In the genomic region with DNA sequence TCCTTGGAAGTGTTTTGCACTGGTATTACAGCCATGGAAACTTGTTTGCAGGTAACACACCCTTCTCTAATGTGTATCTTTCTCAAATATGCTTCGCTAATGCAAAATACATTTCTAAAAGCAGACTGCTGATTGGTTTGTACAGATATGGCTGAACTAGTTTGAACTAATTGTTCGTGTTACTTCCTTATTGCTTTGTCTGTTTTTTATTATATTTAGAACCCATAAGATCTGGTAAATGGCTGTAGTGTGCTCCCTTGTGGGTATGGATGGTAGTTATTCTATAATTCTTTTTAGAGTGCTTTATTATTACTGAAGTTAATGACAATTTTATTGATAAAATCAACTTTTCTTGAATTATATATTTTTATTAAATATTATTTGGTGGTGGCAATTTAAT, we compare ENCODE assay signal across 1 cellular context.
TF ChIP-seq lines count a peak whose summit lies in the region.

No MANE protein-coding gene starts in this region.

TF ChIP-seq in GM23338, 12 proteins besides CTCF, POLR2A, EP300 and RAD21 (continued from another document):
- TF ChIP-seq, protein P1, sequence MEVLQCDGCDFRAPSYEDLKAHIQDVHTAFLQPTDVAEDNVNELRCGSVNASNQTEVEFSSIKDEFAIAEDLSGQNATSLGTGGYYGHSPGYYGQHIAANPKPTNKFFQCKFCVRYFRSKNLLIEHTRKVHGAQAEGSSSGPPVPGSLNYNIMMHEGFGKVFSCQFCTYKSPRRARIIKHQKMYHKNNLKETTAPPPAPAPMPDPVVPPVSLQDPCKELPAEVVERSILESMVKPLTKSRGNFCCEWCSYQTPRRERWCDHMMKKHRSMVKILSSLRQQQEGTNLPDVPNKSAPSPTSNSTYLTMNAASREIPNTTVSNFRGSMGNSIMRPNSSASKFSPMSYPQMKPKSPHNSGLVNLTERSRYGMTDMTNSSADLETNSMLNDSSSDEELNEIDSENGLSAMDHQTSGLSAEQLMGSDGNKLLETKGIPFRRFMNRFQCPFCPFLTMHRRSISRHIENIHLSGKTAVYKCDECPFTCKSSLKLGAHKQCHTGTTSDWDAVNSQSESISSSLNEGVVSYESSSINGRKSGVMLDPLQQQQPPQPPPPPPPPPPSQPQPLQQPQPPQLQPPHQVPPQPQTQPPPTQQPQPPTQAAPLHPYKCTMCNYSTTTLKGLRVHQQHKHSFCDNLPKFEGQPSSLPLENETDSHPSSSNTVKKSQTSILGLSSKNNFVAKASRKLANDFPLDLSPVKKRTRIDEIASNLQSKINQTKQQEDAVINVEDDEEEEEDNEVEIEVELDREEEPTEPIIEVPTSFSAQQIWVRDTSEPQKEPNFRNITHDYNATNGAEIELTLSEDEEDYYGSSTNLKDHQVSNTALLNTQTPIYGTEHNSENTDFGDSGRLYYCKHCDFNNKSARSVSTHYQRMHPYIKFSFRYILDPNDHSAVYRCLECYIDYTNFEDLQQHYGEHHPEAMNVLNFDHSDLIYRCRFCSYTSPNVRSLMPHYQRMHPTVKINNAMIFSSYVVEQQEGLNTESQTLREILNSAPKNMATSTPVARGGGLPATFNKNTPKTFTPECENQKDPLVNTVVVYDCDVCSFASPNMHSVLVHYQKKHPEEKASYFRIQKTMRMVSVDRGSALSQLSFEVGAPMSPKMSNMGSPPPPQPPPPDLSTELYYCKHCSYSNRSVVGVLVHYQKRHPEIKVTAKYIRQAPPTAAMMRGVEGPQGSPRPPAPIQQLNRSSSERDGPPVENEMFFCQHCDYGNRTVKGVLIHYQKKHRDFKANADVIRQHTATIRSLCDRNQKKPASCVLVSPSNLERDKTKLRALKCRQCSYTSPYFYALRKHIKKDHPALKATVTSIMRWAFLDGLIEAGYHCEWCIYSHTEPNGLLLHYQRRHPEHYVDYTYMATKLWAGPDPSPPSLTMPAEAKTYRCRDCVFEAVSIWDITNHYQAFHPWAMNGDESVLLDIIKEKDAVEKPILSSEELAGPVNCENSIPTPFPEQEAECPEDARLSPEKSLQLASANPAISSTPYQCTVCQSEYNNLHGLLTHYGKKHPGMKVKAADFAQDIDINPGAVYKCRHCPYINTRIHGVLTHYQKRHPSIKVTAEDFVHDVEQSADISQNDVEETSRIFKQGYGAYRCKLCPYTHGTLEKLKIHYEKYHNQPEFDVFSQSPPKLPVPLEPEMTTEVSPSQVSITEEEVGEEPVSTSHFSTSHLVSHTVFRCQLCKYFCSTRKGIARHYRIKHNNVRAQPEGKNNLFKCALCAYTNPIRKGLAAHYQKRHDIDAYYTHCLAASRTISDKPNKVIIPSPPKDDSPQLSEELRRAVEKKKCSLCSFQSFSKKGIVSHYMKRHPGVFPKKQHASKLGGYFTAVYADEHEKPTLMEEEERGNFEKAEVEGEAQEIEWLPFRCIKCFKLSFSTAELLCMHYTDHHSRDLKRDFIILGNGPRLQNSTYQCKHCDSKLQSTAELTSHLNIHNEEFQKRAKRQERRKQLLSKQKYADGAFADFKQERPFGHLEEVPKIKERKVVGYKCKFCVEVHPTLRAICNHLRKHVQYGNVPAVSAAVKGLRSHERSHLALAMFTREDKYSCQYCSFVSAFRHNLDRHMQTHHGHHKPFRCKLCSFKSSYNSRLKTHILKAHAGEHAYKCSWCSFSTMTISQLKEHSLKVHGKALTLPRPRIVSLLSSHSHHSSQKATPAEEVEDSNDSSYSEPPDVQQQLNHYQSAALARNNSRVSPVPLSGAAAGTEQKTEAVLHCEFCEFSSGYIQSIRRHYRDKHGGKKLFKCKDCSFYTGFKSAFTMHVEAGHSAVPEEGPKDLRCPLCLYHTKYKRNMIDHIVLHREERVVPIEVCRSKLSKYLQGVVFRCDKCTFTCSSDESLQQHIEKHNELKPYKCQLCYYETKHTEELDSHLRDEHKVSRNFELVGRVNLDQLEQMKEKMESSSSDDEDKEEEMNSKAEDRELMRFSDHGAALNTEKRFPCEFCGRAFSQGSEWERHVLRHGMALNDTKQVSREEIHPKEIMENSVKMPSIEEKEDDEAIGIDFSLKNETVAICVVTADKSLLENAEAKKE (CRISPR knock-in tag; IDR thresholded peaks at IDR 0.05), result no peak
